ENCODE assay signal across 23 cellular contexts in genomic region chr17:68544111-68544510, GRCh38. TPM values are rescaled to one million over a fixed set of nuclear protein-coding genes. Genes with fewer than 3 reads are reported as not detected.
DNase-seq lines count a peak whose midpoint lies in the region; ATAC-seq and TF ChIP-seq lines count a peak whose summit lies in the region.
"Had no signal": no experiment of that assay in that cellular context is flagged by ENCODE, and none has a peak within 500 bp of the region (broad histone marks: within the 10 kb centered on the region; RNA-seq: fewer than 3 reads in every experiment).

No MANE protein-coding gene starts in this region.

- no peaks in the 10 kb centered on the region for H3K27me3 Mint-ChIP-seq in T-helper 17 cell
- H3K27me3 Mint-ChIP-seq in HFFc6 (ENCODE audit: insufficient read depth): peaks cover 3% of the 10 kb centered on the region
- H3K27me3 Mint-ChIP-seq in WTC11 (ENCODE audit: low read depth): no peaks in the 10 kb centered on the region
- H3K27me3 Mint-ChIP-seq: CD4-positive, alpha-beta memory T cell had no signal

- no peak overlapping the region for H3K4me3 Mint-ChIP-seq in T-helper 17 cell
- H3K4me3 Mint-ChIP-seq in HFFc6: no peak overlapping the region
- no peak overlapping the region for H3K4me3 Mint-ChIP-seq in WTC11
- H3K4me3 Mint-ChIP-seq: CD4-positive, alpha-beta memory T cell had no signal

- H3K4me3 ChIP-seq in left ventricle myocardium inferior (no peak overlapping the region), heart right ventricle (no peak overlapping the region), left lung (peak overlapping the region; percentile 5 to 17), upper lobe of left lung (peak overlapping the region in 1 of 4 donors; percentile 4)

- no peak for ATAC-seq in heart right ventricle
- ATAC-seq in T-helper 17 cell: no peak
- ATAC-seq in left lung: peak; percentile 10
- no peak for ATAC-seq in upper lobe of left lung (ENCODE audit: low FRiP score in 2 of 2)
- no peak for ATAC-seq in WTC11

- TF ChIP-seq CTCF in left ventricle myocardium inferior (IDR thresholded peaks at IDR 0.05; ENCODE audit: borderline replicate concordance) (no peak), heart right ventricle (IDR thresholded peaks at IDR 0.05) (no peak), left lung (IDR thresholded peaks at IDR 0.05) (no peak), upper lobe of left lung (IDR thresholded peaks at IDR 0.05) (no peak), HFFc6 (IDR thresholded peaks at IDR 0.05) (no peak), WTC11 (IDR thresholded peaks at IDR 0.05) (no peak)

- WGBS in heart right ventricle, 2 donors: 83 to 87% methylated on average over 5 of the region's 5 CpGs
- whole genome bisulfite sequencing in upper lobe of left lung, 2 donors: 64 to 70% methylated on average over 5 of the region's 5 CpGs

- CTCF ChIA-PET in WTC11 (lab: Charles Lee): no interaction called here

- H3K4me1 Mint-ChIP-seq in T-helper 17 cell (peaks cover under 1% of the 10 kb centered on the region), HFFc6 (ENCODE audit: low read depth) (no peaks in the 10 kb centered on the region), WTC11 (no peaks in the 10 kb centered on the region)
- H3K4me1 Mint-ChIP-seq: CD4-positive, alpha-beta memory T cell had no signal

- no peaks in the 10 kb centered on the region for H3K9me3 Mint-ChIP-seq in HFFc6
- H3K9me3 Mint-ChIP-seq in WTC11: peaks cover 6% of the 10 kb centered on the region

- no peak for TF ChIP-seq POLR2A in upper lobe of left lung (IDR thresholded peaks at IDR 0.05)

- H3K9me3 ChIP-seq in left ventricle myocardium inferior (replicated peaks) (peaks cover 7% of the 10 kb centered on the region), heart right ventricle (peaks cover 0 to 12% (median 0%) of the 10 kb centered on the region in 11 donors), T-helper 17 cell (ENCODE audit: control insufficient read depth, low read length, poor library complexity, severe bottlenecking) (no peaks in the 10 kb centered on the region), left lung (no peaks in the 10 kb centered on the region), upper lobe of left lung (no peaks in the 10 kb centered on the region)

- H3K36me3 Mint-ChIP-seq in T-helper 17 cell (ENCODE audit: low read depth) (no peaks in the 10 kb centered on the region), HFFc6 (ENCODE audit: low read depth) (no peaks in the 10 kb centered on the region; the same call in 1 of the 2 replicates), WTC11 (peaks cover 25% of the 10 kb centered on the region)

- intact Hi-C loops in left ventricle myocardium inferior (cut with micrococcal nuclease): no loop called here
- intact Hi-C loops in heart right ventricle (cut with DNase I): loop anchor here in 5 of 10 donors (5.0 to 10.0 kb wide), 3 partner anchors 68 to 213 kb away; no protein-coding TSS in a partner anchor
- intact Hi-C loops in left lung (cut with DNase I): loop anchor here in 1 of 2 donors (10.0 kb wide), 1 partner anchor 61 kb away; the partner anchor contains the start of gene FAM20A

- H3K27me3 ChIP-seq in left ventricle myocardium inferior (ENCODE audit: low read depth) (no peaks in the 10 kb centered on the region), heart right ventricle (no peaks in the 10 kb centered on the region), left lung (no peaks in the 10 kb centered on the region), upper lobe of left lung (no peaks in the 10 kb centered on the region)

- H3K36me3 ChIP-seq in left ventricle myocardium inferior (peaks cover 14% of the 10 kb centered on the region), heart right ventricle (peaks cover 0 to 81% (median 18%) of the 10 kb centered on the region in 9 donors), left lung (peaks cover 0 to 62% of the 10 kb centered on the region in 2 donors), upper lobe of left lung (peaks cover 0 to 28% (median 8%) of the 10 kb centered on the region in 4 donors)

- POLR2A ChIA-PET in WTC11 (lab: Charles Lee): interaction anchor here (0.7 kb wide), 1 partner anchor 19 kb away, joined by 4 read pairs; no protein-coding TSS in a partner anchor

- H3K27ac ChIP-seq in left ventricle myocardium inferior (replicated peaks): peak overlapping the region; percentile 22
- H3K27ac ChIP-seq in heart right ventricle: peak overlapping the region in 4 of 10 donors; percentile 8 to 48 (median 21)
- peak overlapping the region; percentile 38 to 67 for H3K27ac ChIP-seq in left lung
- H3K27ac ChIP-seq in upper lobe of left lung: peak overlapping the region; percentile 75 to 85 (median 82)

- no peak for TF ChIP-seq EP300 in upper lobe of left lung (IDR thresholded peaks at IDR 0.05)

- H3K27ac Mint-ChIP-seq in T-helper 17 cell (peak overlapping the region; percentile 3), HFFc6 (no peak overlapping the region), WTC11 (no peak overlapping the region)

- peaks cover 12% of the 10 kb centered on the region for H3K4me1 ChIP-seq in left ventricle myocardium inferior
- peaks cover 0 to 22% (median 0%) of the 10 kb centered on the region in 9 donors for H3K4me1 ChIP-seq in heart right ventricle
- peaks cover 8 to 16% of the 10 kb centered on the region in 2 donors for H3K4me1 ChIP-seq in left lung
- H3K4me1 ChIP-seq in upper lobe of left lung: peaks cover 0 to 29% (median 7%) of the 10 kb centered on the region in 4 donors

- DNase-seq in left ventricle myocardium inferior (no peak), heart right ventricle (no peak), T-helper 17 cell (no peak), left lung (no peak), upper lobe of left lung (no peak), HFFc6 (no peak), WTC11 (ENCODE audit: low spot score) (no peak), SW 1271 (lab: John Stamatoyannopoulos, UW) (no peak)
- DNase-seq: C1 segment of cervical spinal cord; CD4-positive, alpha-beta memory T cell; COR-L47; DMS79 treated with DMSO at 0.1 percent for 48 hours; GF-D8; IMR-90; KG1; MM.1S; NCI-H1694 treated with DMSO at 0.1 percent for 48 hours; NCI-H2081; NCI-H774; Right ventricle myocardium superior; RPMI8226 had no signal

TF ChIP-seq in WTC11, 78 proteins besides CTCF, POLR2A, EP300 and RAD21:
- no peak for TF ChIP-seq OVOL2 (CRISPR knock-in tag; IDR thresholded peaks at IDR 0.05; ENCODE audit: borderline replicate concordance)
- no peak for TF ChIP-seq ELF4 (CRISPR knock-in tag; IDR thresholded peaks at IDR 0.05; ENCODE audit: low read depth)
- no peak for TF ChIP-seq FOXK1 (CRISPR knock-in tag; IDR thresholded peaks at IDR 0.05)
- no peak for TF ChIP-seq MYBL2 (CRISPR knock-in tag; IDR thresholded peaks at IDR 0.05)
- no peak for TF ChIP-seq CREB1 (CRISPR knock-in tag; IDR thresholded peaks at IDR 0.05)
- TF ChIP-seq, protein P1, sequence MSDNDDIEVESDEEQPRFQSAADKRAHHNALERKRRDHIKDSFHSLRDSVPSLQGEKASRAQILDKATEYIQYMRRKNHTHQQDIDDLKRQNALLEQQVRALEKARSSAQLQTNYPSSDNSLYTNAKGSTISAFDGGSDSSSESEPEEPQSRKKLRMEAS (CRISPR knock-in tag; IDR thresholded peaks at IDR 0.05): no peak
- TF ChIP-seq NR2C2 (CRISPR knock-in tag; IDR thresholded peaks at IDR 0.05): no peak
- TF ChIP-seq CBFB (CRISPR knock-in tag; IDR thresholded peaks at IDR 0.05; ENCODE audit: low read depth): no peak
- TF ChIP-seq SP1 (CRISPR knock-in tag; conservative IDR thresholded peaks at IDR 0.05): no peak

RNA-seq across cellular contexts. Expression of gene PRKAR1A, which starts 31.9 kb away (rescaled TPM):
- 733 TPM for total RNA-seq in left ventricle myocardium inferior
- total RNA-seq in heart right ventricle: 1,000 to 10,000 TPM in 5 of 10 donors, 100 to 1,000 TPM in 5; 609 to 1,378 (median 974) TPM
- polyA plus RNA-seq in heart right ventricle: 100 to 1,000 TPM; 170 to 489 TPM
- 100 to 1,000 TPM; 133 to 146 TPM for total RNA-seq in T-helper 17 cell
- total RNA-seq in left lung: 100 to 1,000 TPM; 345 to 376 TPM
- total RNA-seq in upper lobe of left lung: 100 to 1,000 TPM; 161 to 490 (median 396) TPM
- total RNA-seq in HFFc6 (2021; fragmentation: NEBNext Ultra II Directional; extraction: Animal tissue kit (Norgen Biotek cat#: 25700)): 100 to 1,000 TPM; 265 to 302 (median 292) TPM
- 149 to 158 TPM (median 155 TPM) in 3 replicates for total RNA-seq in WTC11 (2021)

RNA-seq across cellular contexts. Expression of gene FAM20A, which starts 57.1 kb away (rescaled TPM):
- 2.9 TPM for total RNA-seq in left ventricle myocardium inferior
- total RNA-seq in heart right ventricle: 10 to 100 TPM in 1 of 10 donors, 1 to 10 TPM in 9; 3.1 to 18.1 (median 7.7) TPM
- polyA plus RNA-seq in heart right ventricle: 10 to 100 TPM in 1 of 2 donors, 1 to 10 TPM in 1; 3.1 to 12.4 TPM
- total RNA-seq in T-helper 17 cell: under 1 TPM in 1 of 2 donors, not detected in 1; 0.42 TPM
- total RNA-seq in left lung: 10 to 100 TPM; 46.8 to 85.9 TPM
- 100 to 1,000 TPM in 2 of 6 donors, 10 to 100 TPM in 4; 40.3 to 150 (median 59.7) TPM for total RNA-seq in upper lobe of left lung
- not detected for total RNA-seq in HFFc6 (2021; fragmentation: NEBNext Ultra II Directional; extraction: Animal tissue kit (Norgen Biotek cat#: 25700))
- total RNA-seq in WTC11 (2021): 1.3 to 5.8 TPM (median 2.0 TPM) in 3 replicates
- total RNA-seq: A673; CD4-positive, alpha-beta memory T cell; IMR-90; SK-MEL-5 had no signal
- polyA plus RNA-seq: IMR-90 had no signal

Comparison
In these comparisons a context has a peak if more than half of its experiments do, and no peak if none do; other contexts are left out.
1. H3K4me3 ChIP-seq: peak in left lung (2 of 2); none in left ventricle myocardium inferior (single experiment) and heart right ventricle (0 of 10).